ENCODE assay signal across 21 cellular contexts in the genomic region with DNA sequence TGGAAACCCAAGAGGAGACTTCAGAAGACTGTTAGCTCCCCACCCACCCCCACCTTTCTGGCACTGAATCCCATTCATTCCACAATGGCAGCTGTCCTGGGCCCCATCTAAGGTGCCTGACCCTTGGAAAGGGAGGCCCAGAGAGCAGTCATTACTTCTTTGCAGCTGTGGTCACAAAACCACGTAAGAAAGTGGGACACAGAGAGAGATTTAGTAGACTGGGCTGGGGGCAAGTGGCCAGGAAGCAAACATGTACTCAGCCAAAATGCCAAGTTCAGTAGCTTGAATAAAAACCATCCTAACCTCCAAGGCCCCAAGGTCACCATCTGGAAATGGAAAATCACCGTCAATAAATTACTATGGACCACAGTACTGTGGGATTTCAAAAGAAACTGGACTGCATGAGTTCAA.
DNase-seq lines count a peak whose midpoint lies in the region; ATAC-seq and TF ChIP-seq lines count a peak whose summit lies in the region.
"Had no signal": no experiment of that assay in that cellular context is flagged by ENCODE, and none has a peak within 500 bp of the region (broad histone marks: within the 10 kb centered on the region; RNA-seq: fewer than 3 reads in every experiment).

No MANE protein-coding gene starts in this region.

- peaks cover 4 to 39% (median 16%) of the 10 kb centered on the region in 4 donors for H3K4me1 ChIP-seq in stomach
- H3K4me1 ChIP-seq: breast epithelium had no signal

- TF ChIP-seq POLR2A in stomach (IDR thresholded peaks at IDR 0.05), result no peak

- no peaks in the 10 kb centered on the region for H3K9me3 ChIP-seq in stomach
- H3K9me3 ChIP-seq: breast epithelium, suprapubic skin, vagina had no signal

- H3K27ac Mint-ChIP-seq in nephron, result peak overlapping the region; percentile 48 to 98 (median 96)
- H3K27ac Mint-ChIP-seq: activated naive CD4-positive, alpha-beta T cell treated with anti-CD3 and anti-CD28 coated beads for 36 hours; CD14-positive monocyte had no signal

- no peaks in the 10 kb centered on the region for H3K27me3 ChIP-seq in stomach
- H3K27me3 ChIP-seq: breast epithelium, suprapubic skin, vagina had no signal

- peaks cover 93% of the 10 kb centered on the region for H3K4me1 Mint-ChIP-seq in nephron
- H3K4me1 Mint-ChIP-seq: CD14-positive monocyte had no signal

- H3K27ac ChIP-seq in coronary artery (no peak overlapping the region), stomach (peak overlapping the region in 3 of 5 donors; percentile 59 to 74 (median 72))
- H3K27ac ChIP-seq: breast epithelium, RWPE1, suprapubic skin had no signal

- DNase-seq in RPMI7951 (ENCODE audit: low read depth) (peak; percentile 69), coronary artery (ENCODE audit: low spot score) (peak; percentile 12), stomach (no peak), NCI-H748 treated with DMSO at 0.1 percent for 48 hours (lab: John Stamatoyannopoulos, UW) (no peak)
- DNase-seq in activated T-cell treated with anti-CD3 and anti-CD28 coated beads, Interleukin-2, amount 50 U/mL, for 48 hours, result no peak
- DNase-seq: activated CD4-positive, alpha-beta T cell treated with anti-CD3 and anti-CD28 coated beads for 48 hours; activated naive CD4-positive, alpha-beta T cell treated with anti-CD3 and anti-CD28 coated beads for 36 hours; DMS 273 treated with DMSO at 0.1 percent for 48 hours; left colon; midbrain; NCI-H2029; NCI-H82; T-helper 2 cell had no signal

- WGBS in stomach, 5 donors, result 58 to 83% (median 72%) methylated on average over 2 of the region's 2 CpGs

- H3K4me3 ChIP-seq in coronary artery (no peak overlapping the region), stomach (no peak overlapping the region)
- H3K4me3 ChIP-seq: breast epithelium, suprapubic skin, vagina had no signal

- H3K9me3 Mint-ChIP-seq in nephron, result no peaks in the 10 kb centered on the region
- H3K9me3 Mint-ChIP-seq: activated naive CD4-positive, alpha-beta T cell treated with anti-CD3 and anti-CD28 coated beads for 36 hours; nephron progenitor cell had no signal

- H3K4me3 Mint-ChIP-seq in nephron, result no peak overlapping the region
- H3K4me3 Mint-ChIP-seq: activated naive CD4-positive, alpha-beta T cell treated with anti-CD3 and anti-CD28 coated beads for 36 hours; CD14-positive monocyte had no signal

- no peaks in the 10 kb centered on the region for H3K36me3 ChIP-seq in stomach
- H3K36me3 ChIP-seq: breast epithelium, suprapubic skin, vagina had no signal

- no peak for ATAC-seq in GM19328 (IDR thresholded peaks at IDR 0.05; ENCODE audit: unreplicated experiment)
- ATAC-seq: left colon had no signal

- intact Hi-C loops in stomach (cut with DNase I; ENCODE audit: low total_unique reads), result no loop called here

- TF ChIP-seq EP300 in stomach (IDR thresholded peaks at IDR 0.05), result no peak

- no peak for TF ChIP-seq CTCF in coronary artery (IDR thresholded peaks at IDR 0.05)
- TF ChIP-seq CTCF in nephron (IDR thresholded peaks at IDR 0.05; ENCODE audit: unreplicated experiment in 3 of 3), result no peak
- TF ChIP-seq CTCF in stomach (IDR thresholded peaks at IDR 0.05), result no peak

- H3K27me3 Mint-ChIP-seq in nephron (ENCODE audit: low read depth), result peaks cover 10% of the 10 kb centered on the region

- no peaks in the 10 kb centered on the region for H3K36me3 Mint-ChIP-seq in nephron (ENCODE audit: low read depth)
- H3K36me3 Mint-ChIP-seq: CD14-positive monocyte had no signal

Comparison
In these comparisons a context has a peak if more than half of its experiments do, and no peak if none do; other contexts are left out.
1. DNase-seq: peak in RPMI7951 (single experiment) and coronary artery (single experiment); none in stomach (single experiment), NCI-H748 treated with DMSO at 0.1 percent for 48 hours (single experiment) and activated T-cell treated with anti-CD3 and anti-CD28 coated beads, Interleukin-2, amount 50 U/mL, for 48 hours (0 of 2).
2. H3K27ac ChIP-seq: peak in stomach (3 of 5); none in coronary artery (0 of 2).